12 cellular contexts compared by ENCODE assay signal in the genomic region with DNA sequence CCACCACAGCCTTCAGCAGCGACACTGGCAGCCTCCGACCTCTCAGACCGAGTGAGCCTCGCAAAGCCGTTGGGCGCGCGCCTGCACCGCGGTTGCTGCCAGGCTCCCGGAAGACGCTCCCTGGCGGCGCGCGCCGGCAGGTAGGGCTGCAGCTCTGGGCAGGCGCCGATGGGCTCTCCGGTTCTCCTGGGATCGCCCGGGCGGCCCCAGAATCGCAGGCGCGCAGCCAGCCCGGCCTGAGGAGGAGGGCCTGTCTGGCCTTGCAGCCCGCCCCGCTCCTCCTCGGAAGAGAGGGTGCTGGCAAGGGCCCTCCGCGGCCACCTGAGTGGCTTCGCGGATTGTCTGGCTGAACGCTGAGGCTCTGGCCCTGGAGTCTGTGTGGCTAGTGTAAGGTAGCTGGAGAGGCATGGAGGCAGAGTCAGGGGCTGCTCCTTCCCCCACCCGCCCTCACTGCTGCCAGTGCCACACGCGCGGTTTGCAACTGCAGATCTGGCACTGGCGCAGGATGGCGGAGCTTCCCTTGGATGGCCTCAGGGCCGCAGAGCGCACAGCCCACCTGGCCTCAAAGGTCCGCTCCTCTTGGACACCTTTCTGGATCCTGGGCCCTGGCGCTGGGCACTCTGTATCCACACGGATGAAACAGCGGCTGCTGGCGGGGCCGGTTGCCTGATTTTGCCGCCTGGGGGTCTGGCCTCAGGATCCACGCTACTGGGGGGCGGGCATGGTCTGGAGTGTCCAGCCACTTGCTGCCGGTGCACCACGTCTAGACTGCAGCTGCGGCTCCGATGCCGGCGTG. TPM values are rescaled to one million over a fixed set of nuclear protein-coding genes. Genes with fewer than 3 reads are reported as not detected.
DNase-seq lines count a peak whose midpoint lies in the region; ATAC-seq, FAIRE-seq and TF ChIP-seq lines count a peak whose summit lies in the region.
"Not testable (repeated sequence)": the region's sequence is repeated elsewhere in the genome, so short reads cannot be mapped to it uniquely, and the experiment has no call there.
"Had no signal": no experiment of that assay in that cellular context is flagged by ENCODE, and none has a peak within 500 bp of the region (broad histone marks: within the 10 kb centered on the region; RNA-seq: fewer than 3 reads in every experiment).

No MANE protein-coding gene starts in this region.

- DNase-seq in DMS79 treated with DMSO at 0.1 percent for 48 hours (lab: John Stamatoyannopoulos, UW): peak; percentile 43
- peak; percentile 19 for DNase-seq in NCI-H146 (lab: John Stamatoyannopoulos, UW)
- DNase-seq in activated T-helper 2 cell treated with anti-CD3 and anti-CD28 coated beads, Interferon-gamma antibody, Interleukin-2, Interleukin-4, amounts not matched to agents 10 μg/mL and 5 μg/mL and 100 μg/mL, durations not matched to agents 14 hours and 24 hours and 36 hours (ENCODE audit: low spot score): not testable (repeated sequence)
- peak; percentile 50 for DNase-seq in epithelial cell of esophagus (ENCODE audit: low read depth)
- peak; percentile 72 for DNase-seq in kidney
- DNase-seq in upper lobe of right lung: peak; percentile 74

- FAIRE-seq in kidney (lab: Jason Lieb, UNC): not testable (repeated sequence)

- peaks cover 43% of the 10 kb centered on the region for H3K27me3 Mint-ChIP-seq in T-helper 1 cell treated with Interleukin-12 subunit alpha and Interleukin-12 subunit beta and Interleukin-4 antibody, amounts not matched to agents 30 μg/mL and 1 μg/mL, for 36 hours (ENCODE audit: low read depth)
- H3K27me3 Mint-ChIP-seq in activated T-helper 2 cell treated with anti-CD3 and anti-CD28 coated beads, Interferon-gamma antibody, Interleukin-2, Interleukin-4, amounts not matched to agents 10 μg/mL and 5 μg/mL and 100 μg/mL, durations not matched to agents 14 hours and 24 hours and 36 hours (ENCODE audit: low read depth): peaks cover 42% of the 10 kb centered on the region

- H3K9me3 ChIP-seq in kidney (ENCODE audit: control insufficient read depth in 1 of 2, low read length in 2 of 2); parathyroid adenoma (ENCODE audit: control insufficient read depth, low read length); upper lobe of right lung: not testable (repeated sequence)

- H3K27ac ChIP-seq in kidney (ENCODE audit: low read depth in 2 of 2, low read length in 2 of 2); upper lobe of right lung: not testable (repeated sequence)
- H3K27ac ChIP-seq in parathyroid adenoma: peak overlapping the region; percentile 11

- not testable (repeated sequence) for H3K36me3 ChIP-seq in kidney (ENCODE audit: control insufficient read depth in 1 of 2, insufficient read depth in 2 of 2, low read length in 2 of 2); parathyroid adenoma (ENCODE audit: control insufficient read depth, insufficient read depth, low read length); upper lobe of right lung

- not testable (repeated sequence) for TF ChIP-seq CTCF in epithelial cell of esophagus (IDR thresholded peaks at IDR 0.05; ENCODE audit: insufficient read depth, low read depth, low read length, missing control alignments); kidney (IDR thresholded peaks at IDR 0.05; ENCODE audit: borderline replicate concordance, extremely low read depth, insufficient read depth); parathyroid adenoma (IDR thresholded peaks at IDR 0.05); upper lobe of right lung (IDR thresholded peaks at IDR 0.05)

- H2AFZ ChIP-seq in parathyroid adenoma: peak overlapping the region; percentile 79

- H3K4me3 ChIP-seq in epithelial cell of esophagus (ENCODE audit: low read length); parathyroid adenoma (ENCODE audit: low read depth, low read length); upper lobe of right lung: not testable (repeated sequence)
- peak overlapping the region in 1 of 2 donors; percentile 21 for H3K4me3 ChIP-seq in kidney (ENCODE audit: low read length in 2 of 2)

- intact Hi-C loops in activated T-helper 2 cell treated with anti-CD3 and anti-CD28 coated beads, Interferon-gamma antibody, Interleukin-2, Interleukin-4, amounts not matched to agents 10 μg/mL and 5 μg/mL and 100 μg/mL, durations not matched to agents 14 hours and 24 hours and 36 hours (cut with micrococcal nuclease); kidney (cut with DNase I); upper lobe of right lung (cut with DNase I): not testable (repeated sequence)

- H3K4me2 ChIP-seq in parathyroid adenoma (ENCODE audit: low read length): peak overlapping the region; percentile 57

- not testable (repeated sequence) for H3K9ac ChIP-seq in kidney (ENCODE audit: low read length in 2 of 2); parathyroid adenoma

- not testable (repeated sequence) for H3K27me3 ChIP-seq in parathyroid adenoma (ENCODE audit: control insufficient read depth, insufficient read depth, low read length)
- peaks cover 63% of the 10 kb centered on the region for H3K27me3 ChIP-seq in upper lobe of right lung

- not testable (repeated sequence) for H3K4me1 ChIP-seq in kidney (ENCODE audit: control insufficient read depth in 1 of 2, insufficient read depth in 1 of 2, low read depth in 1 of 2, low read length in 2 of 2); parathyroid adenoma; upper lobe of right lung

- peak overlapping the region; percentile 75 for H3K4me3 Mint-ChIP-seq in T-helper 1 cell treated with Interleukin-12 subunit alpha and Interleukin-12 subunit beta and Interleukin-4 antibody, amounts not matched to agents 30 μg/mL and 1 μg/mL, for 36 hours
- peak overlapping the region; percentile 68 for H3K4me3 Mint-ChIP-seq in activated T-helper 2 cell treated with anti-CD3 and anti-CD28 coated beads, Interferon-gamma antibody, Interleukin-2, Interleukin-4, amounts not matched to agents 10 μg/mL and 5 μg/mL and 100 μg/mL, durations not matched to agents 14 hours and 24 hours and 36 hours (ENCODE audit: low read depth)

- not testable (repeated sequence) for H3K79me2 ChIP-seq in parathyroid adenoma

- not testable (repeated sequence) for H3K36me3 Mint-ChIP-seq in T-helper 1 cell treated with Interleukin-12 subunit alpha and Interleukin-12 subunit beta and Interleukin-4 antibody, amounts not matched to agents 30 μg/mL and 1 μg/mL, for 36 hours (ENCODE audit: low read depth); activated T-helper 2 cell treated with anti-CD3 and anti-CD28 coated beads, Interferon-gamma antibody, Interleukin-2, Interleukin-4, amounts not matched to agents 10 μg/mL and 5 μg/mL and 100 μg/mL, durations not matched to agents 14 hours and 24 hours and 36 hours (ENCODE audit: low read depth)

- not testable (repeated sequence) for H3K27ac Mint-ChIP-seq in T-helper 1 cell treated with Interleukin-12 subunit alpha and Interleukin-12 subunit beta and Interleukin-4 antibody, amounts not matched to agents 30 μg/mL and 1 μg/mL, for 36 hours; activated T-helper 2 cell treated with anti-CD3 and anti-CD28 coated beads, Interferon-gamma antibody, Interleukin-2, Interleukin-4, amounts not matched to agents 10 μg/mL and 5 μg/mL and 100 μg/mL, durations not matched to agents 14 hours and 24 hours and 36 hours

- H3K9me3 Mint-ChIP-seq in T-helper 1 cell treated with Interleukin-12 subunit alpha and Interleukin-12 subunit beta and Interleukin-4 antibody, amounts not matched to agents 30 μg/mL and 1 μg/mL, for 36 hours; activated T-helper 2 cell treated with anti-CD3 and anti-CD28 coated beads, Interferon-gamma antibody, Interleukin-2, Interleukin-4, amounts not matched to agents 10 μg/mL and 5 μg/mL and 100 μg/mL, durations not matched to agents 14 hours and 24 hours and 36 hours: not testable (repeated sequence)

- not testable (repeated sequence) for ATAC-seq in upper lobe of right lung

- not testable (repeated sequence) for H3K4me1 Mint-ChIP-seq in T-helper 1 cell treated with Interleukin-12 subunit alpha and Interleukin-12 subunit beta and Interleukin-4 antibody, amounts not matched to agents 30 μg/mL and 1 μg/mL, for 36 hours (ENCODE audit: low read depth); activated T-helper 2 cell treated with anti-CD3 and anti-CD28 coated beads, Interferon-gamma antibody, Interleukin-2, Interleukin-4, amounts not matched to agents 10 μg/mL and 5 μg/mL and 100 μg/mL, durations not matched to agents 14 hours and 24 hours and 36 hours (ENCODE audit: low read depth)

RNA-seq across cellular contexts. Expression of gene TEKT4, which starts 13.7 kb away (rescaled TPM):
- total RNA-seq in activated T-helper 2 cell treated with anti-CD3 and anti-CD28 coated beads, Interferon-gamma antibody, Interleukin-2, Interleukin-4, amounts not matched to agents 10 μg/mL and 5 μg/mL and 100 μg/mL, durations not matched to agents 14 hours and 24 hours and 36 hours: 0.34 TPM in 1 of 2 replicates, not detected in the other
- total RNA-seq in kidney (0.16 TPM), upper lobe of right lung (not detected)
- not detected for polyA plus RNA-seq in kidney (ENCODE audit: insufficient read depth, low read depth, low replicate concordance)
- total RNA-seq: lower leg skin, M059J, neural crest cell had no signal
- polyA plus RNA-seq: small intestine had no signal
